In the genomic region with DNA sequence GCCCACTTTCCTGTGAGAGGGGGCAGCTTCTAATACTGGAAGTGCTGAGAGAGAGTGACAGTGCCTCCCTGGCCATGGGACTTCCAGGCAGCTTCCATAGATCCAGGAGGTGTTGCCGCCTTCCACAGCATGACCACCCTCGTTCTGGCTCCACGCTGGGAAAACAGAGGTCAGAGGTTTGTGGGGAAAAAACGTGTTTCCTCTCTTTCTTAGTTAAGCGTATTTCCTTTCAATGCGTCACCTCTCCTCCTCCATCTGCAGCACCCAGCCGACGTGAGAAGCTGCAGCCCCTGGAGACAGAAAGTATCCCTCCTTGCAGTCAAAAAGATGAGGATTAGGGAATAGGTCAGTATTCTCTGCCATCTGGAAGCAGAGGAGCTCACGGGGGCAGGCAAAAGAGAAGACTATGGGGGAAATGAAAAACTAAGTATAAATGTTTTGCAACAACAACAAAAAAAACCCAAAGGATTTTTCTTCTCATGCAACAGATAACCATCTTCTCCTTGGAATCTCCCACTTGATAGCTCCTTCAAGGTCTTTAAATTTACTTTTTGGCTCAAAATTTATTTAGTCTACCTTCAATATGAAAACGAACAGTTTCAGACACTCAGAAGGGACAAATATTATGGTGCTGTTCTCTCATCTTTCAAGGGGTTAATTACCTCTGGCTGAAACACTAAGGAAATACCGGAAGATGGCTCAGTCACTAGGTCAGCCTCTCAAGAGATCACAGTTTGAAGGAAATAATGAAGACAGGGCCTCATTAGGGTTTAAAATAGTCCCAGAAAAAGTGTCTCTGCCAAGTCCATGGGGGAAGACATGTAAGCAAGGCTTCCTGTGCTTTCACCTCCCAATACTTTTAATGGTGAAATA, we compare ENCODE assay signal across 12 cellular contexts. TPM values are rescaled to one million over a fixed set of nuclear protein-coding genes. Genes with fewer than 3 reads are reported as not detected.
A peak's percentile ranks its signal among the peaks of the same experiment; 100 is the strongest.
DNase-seq lines count a peak whose midpoint lies in the region; ATAC-seq and TF ChIP-seq lines count a peak whose summit lies in the region.
"Had no signal": no experiment of that assay in that cellular context is flagged by ENCODE, and none has a peak within 500 bp of the region (broad histone marks: within the 10 kb centered on the region; RNA-seq: fewer than 3 reads in every experiment).

No MANE protein-coding gene starts in this region.

- H2AFZ ChIP-seq in mammary epithelial cell (ENCODE audit: low read depth, low read length): no peak overlapping the region

- intact Hi-C loops in breast epithelium (cut with DNase I; ENCODE audit: low total_unique reads): loop anchor here (5.0 kb wide), 1 partner anchor 38 kb away; a partner anchor contains a TSS
- intact Hi-C loops in mammary epithelial cell (cut with micrococcal nuclease): no loop called here
- intact Hi-C loops in right lobe of liver (cut with DNase I): loop anchor here in 1 of 2 donors (5.0 kb wide), 1 partner anchor 37 kb away; no protein-coding TSS in a partner anchor

- H3K36me3 Mint-ChIP-seq in chondrocyte (ENCODE audit: low read depth): peaks cover 18% of the 10 kb centered on the region
- peaks cover 38% of the 10 kb centered on the region for H3K36me3 Mint-ChIP-seq in type B pancreatic cell

- in situ Hi-C loops in mammary epithelial cell (cut with MboI; ENCODE audit: low sequenced_read_pairs in 2 of 2): no loop called here

- no peaks in the 10 kb centered on the region for H3K9me3 Mint-ChIP-seq in chondrocyte (ENCODE audit: low read depth)
- H3K9me3 Mint-ChIP-seq in type B pancreatic cell: no peaks in the 10 kb centered on the region
- H3K9me3 Mint-ChIP-seq: activated naive CD8-positive, alpha-beta T cell treated with anti-CD3 and anti-CD28 coated beads, Interleukin-2, amount 10 ng/mL, durations not matched to agents 7 days and 5 days had no signal

- peaks cover 12% of the 10 kb centered on the region for H3K79me2 ChIP-seq in mammary epithelial cell (ENCODE audit: insufficient read depth, low read length)

- DNase-seq in breast epithelium (ENCODE audit: low spot score in 2 of 2) (no peak), mammary epithelial cell (no peak), chondrocyte (ENCODE audit: low spot score) (no peak), right lobe of liver (peak in 1 of 3 donors; percentile 54), type B pancreatic cell (ENCODE audit: extremely low spot score, unreplicated experiment) (no peak), H7 (no peak), SIG-M5 treated with dmso at 0.1 percent for 504 hours (lab: John Stamatoyannopoulos, UW; ENCODE audit: unreplicated experiment) (no peak)
- DNase-seq: activated CD4-positive, CD25-positive, alpha-beta regulatory T cell treated with anti-CD3 and anti-CD28 coated beads, Interleukin-2, amount 50 U/mL, for 72 hours; activated naive CD8-positive, alpha-beta T cell treated with anti-CD3 and anti-CD28 coated beads, Interleukin-2, amount 10 ng/mL, durations not matched to agents 7 days and 5 days; NCI-H187 had no signal

- H3K4me1 Mint-ChIP-seq in chondrocyte (ENCODE audit: low read depth) (peaks cover 44% of the 10 kb centered on the region), type B pancreatic cell (ENCODE audit: unreplicated experiment) (peaks cover 40% of the 10 kb centered on the region)

- dilution Hi-C loops in mammary epithelial cell (cut with HindIII; ENCODE audit: low sequenced_read_pairs): no loop called here

- H3K4me1 ChIP-seq in breast epithelium (peaks cover 0 to 6% of the 10 kb centered on the region in 2 donors), mammary epithelial cell (ENCODE audit: insufficient read depth, low read length) (no peaks in the 10 kb centered on the region), right lobe of liver (peaks cover 0 to 33% (median 3%) of the 10 kb centered on the region in 4 donors)

- H3K4me3 Mint-ChIP-seq in chondrocyte (ENCODE audit: unreplicated experiment) (peak overlapping the region; percentile 27), type B pancreatic cell (peak overlapping the region; percentile 57)
- H3K4me3 Mint-ChIP-seq: activated naive CD8-positive, alpha-beta T cell treated with anti-CD3 and anti-CD28 coated beads, Interleukin-2, amount 10 ng/mL, durations not matched to agents 7 days and 5 days had no signal

- H3K4me3 ChIP-seq in breast epithelium (no peak overlapping the region), mammary epithelial cell (replicated peaks in 1 of 3; ENCODE audit: insufficient read depth in 1 of 3, low read depth in 2 of 3, low read length in 3 of 3) (no peak overlapping the region), right lobe of liver (no peak overlapping the region), H7 (ENCODE audit: insufficient read depth, low read depth, low read length) (no peak overlapping the region)
- H3K4me3 ChIP-seq: A549 had no signal

- no TSS peak for BruUV-seq in mammary epithelial cell (replicated peaks; lab: Mats Ljungman, UMichigan)

- no peak overlapping the region for H3K4me2 ChIP-seq in mammary epithelial cell (ENCODE audit: insufficient read depth, low read depth, low read length)
- H3K4me2 ChIP-seq: A549 had no signal

- H3K27me3 Mint-ChIP-seq in chondrocyte (ENCODE audit: low read depth) (no peaks in the 10 kb centered on the region), type B pancreatic cell (no peaks in the 10 kb centered on the region)
- H3K27me3 Mint-ChIP-seq: activated naive CD8-positive, alpha-beta T cell treated with anti-CD3 and anti-CD28 coated beads, Interleukin-2, amount 10 ng/mL, durations not matched to agents 7 days and 5 days had no signal

- H3K27ac Mint-ChIP-seq in chondrocyte (ENCODE audit: unreplicated experiment) (peak overlapping the region; percentile 89), type B pancreatic cell (no peak overlapping the region)
- H3K27ac Mint-ChIP-seq: activated naive CD8-positive, alpha-beta T cell treated with anti-CD3 and anti-CD28 coated beads, Interleukin-2, amount 10 ng/mL, durations not matched to agents 7 days and 5 days had no signal

- H3K36me3 ChIP-seq in breast epithelium (peaks cover 5% of the 10 kb centered on the region), mammary epithelial cell (ENCODE audit: insufficient read depth, low read length) (peaks cover 5% of the 10 kb centered on the region), right lobe of liver (peaks cover 0 to 13% (median 12%) of the 10 kb centered on the region in 4 donors), H7 (replicated peaks; ENCODE audit: control insufficient read depth, insufficient read depth, low read length) (peaks cover 13% of the 10 kb centered on the region)

- no peaks in the 10 kb centered on the region for H4K20me1 ChIP-seq in mammary epithelial cell (ENCODE audit: insufficient read depth, low read length)

- CTCF ChIA-PET in mammary epithelial cell (lab: Charles Lee; ENCODE audit: low non-redundant PET): no interaction called here

- ATAC-seq in right lobe of liver (peak; percentile 23 to 78 (median 53)), GM18909 (IDR thresholded peaks at IDR 0.05; ENCODE audit: poor library complexity, unreplicated experiment) (no peak)
- ATAC-seq: A549 had no signal

- TF ChIP-seq POLR2A in breast epithelium (IDR thresholded peaks at IDR 0.05): no peak
- TF ChIP-seq POLR2A in right lobe of liver (IDR thresholded peaks at IDR 0.05): no peak

- WGBS in mammary epithelial cell (ENCODE audit: low coverage, missing lambda C conversion rate): 92% methylated on average over 11 of the region's 11 CpGs
- 63% methylated on average over 11 of the region's 11 CpGs for WGBS in right lobe of liver (ENCODE audit: insufficient coverage, low coverage, low lambda C conversion rate, missing lambda C conversion rate)

- H3K9me3 ChIP-seq in breast epithelium (no peaks in the 10 kb centered on the region), mammary epithelial cell (replicated peaks; ENCODE audit: insufficient read depth, low read length) (no peaks in the 10 kb centered on the region), right lobe of liver (no peaks in the 10 kb centered on the region)
- H3K9me3 ChIP-seq: A549 had no signal

- TF ChIP-seq CTCF in breast epithelium (IDR thresholded peaks at IDR 0.05) (no peak), mammary epithelial cell (conservative IDR thresholded peaks at IDR 0.05 in 1 of 2, IDR thresholded peaks at IDR 0.05 in 1 of 2; ENCODE audit: extremely low read depth in 1 of 2, insufficient read depth in 1 of 2, low read depth in 1 of 2, low read length in 2 of 2) (no peak), chondrocyte (IDR thresholded peaks at IDR 0.05) (no peak), right lobe of liver (IDR thresholded peaks at IDR 0.05) (no peak), type B pancreatic cell (conservative IDR thresholded peaks at IDR 0.05) (no peak)

- H3K27ac ChIP-seq in breast epithelium (peak overlapping the region; percentile 68 to 80), mammary epithelial cell (ENCODE audit: insufficient read depth, low read depth, low read length) (no peak overlapping the region), right lobe of liver (peak overlapping the region; percentile 5 to 64 (median 24))
- H3K27ac ChIP-seq: A549 had no signal

- H3K9ac ChIP-seq in mammary epithelial cell (ENCODE audit: insufficient read depth, low read length): no peak overlapping the region

- no peaks in the 10 kb centered on the region for H3K27me3 ChIP-seq in breast epithelium
- no peaks in the 10 kb centered on the region for H3K27me3 ChIP-seq in mammary epithelial cell (ENCODE audit: insufficient read depth, low read length)
- H3K27me3 ChIP-seq in right lobe of liver: no peaks in the 10 kb centered on the region
- no peaks in the 10 kb centered on the region for H3K27me3 ChIP-seq in H7 (ENCODE audit: control insufficient read depth, insufficient read depth, low read length)

RNA-seq across cellular contexts. Expression of a gene that starts 38.0 kb away (rescaled TPM):
- total RNA-seq in breast epithelium: 10 to 100 TPM; 40.0 to 61.3 (median 43.0) TPM
- total RNA-seq in mammary epithelial cell: 10 to 100 TPM; 21.0 to 37.5 TPM
- polyA plus RNA-seq in mammary epithelial cell: 13.3 TPM
- 30.5 TPM for polyA minus RNA-seq in mammary epithelial cell
- total RNA-seq in chondrocyte: 19.0 to 20.4 TPM (median 19.8 TPM) in 3 replicates
- 10 to 100 TPM; 14.9 to 22.9 (median 16.3) TPM for total RNA-seq in right lobe of liver
- 22.8 and 23.5 TPM in 2 replicates for total RNA-seq in type B pancreatic cell (ENCODE audit: low replicate concordance)
- 22.9 and 33.5 TPM in 2 replicates for total RNA-seq in H7 (2014; rRNA removed; shearing (Covaris generic))
